In the genomic region with DNA sequence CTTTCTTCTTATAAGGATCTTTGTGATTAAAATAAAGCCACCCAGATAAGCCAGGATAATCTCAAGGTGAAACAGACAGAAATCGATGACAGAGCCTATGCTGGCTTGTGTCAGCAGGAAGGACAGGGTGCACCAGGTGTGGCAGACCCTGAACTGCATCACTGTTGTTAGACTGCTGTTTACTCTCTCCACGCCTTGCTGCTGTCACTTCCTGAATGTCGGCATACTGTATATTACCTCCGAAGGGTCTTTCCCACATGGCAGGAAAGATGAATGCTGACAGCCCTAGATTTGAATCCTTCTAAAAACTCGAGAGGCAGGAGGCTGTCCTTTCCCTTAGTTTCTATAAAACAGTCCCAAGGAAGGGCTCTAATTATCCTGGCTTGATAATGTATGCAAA, we compare ENCODE assay signal across 20 cellular contexts. TPM values are rescaled to one million over a fixed set of nuclear protein-coding genes. Genes with fewer than 3 reads are reported as not detected.
DNase-seq lines count a peak whose midpoint lies in the region; ATAC-seq and TF ChIP-seq lines count a peak whose summit lies in the region.
"Had no signal": no experiment of that assay in that cellular context is flagged by ENCODE, and none has a peak within 500 bp of the region (broad histone marks: within the 10 kb centered on the region; RNA-seq: fewer than 3 reads in every experiment).

No MANE protein-coding gene starts in this region.

- no peak overlapping the region for H2AK5ac ChIP-seq in mesendoderm (ENCODE audit: low read length)

- H3K4me3 ChIP-seq in Peyer's patch (no peak overlapping the region), mesendoderm (ENCODE audit: low read length) (no peak overlapping the region)
- H3K4me3 ChIP-seq: coronary artery, SJCRH30, spleen, thoracic aorta had no signal

- H3K36me3 ChIP-seq in Peyer's patch (no peaks in the 10 kb centered on the region), mesendoderm (ENCODE audit: control insufficient read depth, insufficient read depth, low read length) (no peaks in the 10 kb centered on the region)
- H3K36me3 ChIP-seq: SJCRH30, spleen, thoracic aorta had no signal

- no peak overlapping the region for H2BK120ac ChIP-seq in mesendoderm (ENCODE audit: low read depth, low read length)

- peaks cover 70 to 75% (median 70%) of the 10 kb centered on the region in 3 donors for H3K4me1 Mint-ChIP-seq in naive B cell

- no peak for TF ChIP-seq CTCF in Peyer's patch (IDR thresholded peaks at IDR 0.05)

- no peak overlapping the region for H2BK5ac ChIP-seq in mesendoderm (ENCODE audit: low read length)

- H3K27ac ChIP-seq in Peyer's patch (peak overlapping the region in 2 of 4 donors; percentile 40 to 75), mesendoderm (ENCODE audit: low read depth, low read length) (no peak overlapping the region)
- H3K27ac ChIP-seq: coronary artery, KMS-11, SJCRH30, thoracic aorta had no signal

- H3K27ac Mint-ChIP-seq in naive B cell, result peak overlapping the region; percentile 74 to 99 (median 94)
- no peak overlapping the region for H3K27ac Mint-ChIP-seq in activated naive CD4-positive, alpha-beta T cell treated with anti-CD3 and anti-CD28 coated beads, Interleukin-2, amount 50 U/mL, for 72 hours
- H3K27ac Mint-ChIP-seq: activated T-helper 1 cell treated with anti-CD3 and anti-CD28 coated beads, Interleukin-12 subunit alpha, Interleukin-12 subunit beta, Interleukin-2, Interleukin-4 antibody, amounts not matched to agents 30 ng/mL and 10 ng/mL and 1 ng/mL, durations not matched to agents 14 hours and 24 hours and 36 hours had no signal

- H3K9ac ChIP-seq in mesendoderm (ENCODE audit: low read length), result no peak overlapping the region
- H3K9ac ChIP-seq: KMS-11 had no signal

- peaks cover 0 to 31% (median 2%) of the 10 kb centered on the region in 4 donors for H3K4me1 ChIP-seq in Peyer's patch
- H3K4me1 ChIP-seq in mesendoderm (ENCODE audit: control insufficient read depth, low read depth, low read length), result no peaks in the 10 kb centered on the region

- no peaks in the 10 kb centered on the region for H3K79me1 ChIP-seq in mesendoderm (ENCODE audit: low read length)

- H2BK15ac ChIP-seq in mesendoderm (replicated peaks; ENCODE audit: low read depth), result no peak overlapping the region

- no peak overlapping the region for H3K56ac ChIP-seq in mesendoderm (ENCODE audit: low read length)

- ATAC-seq in naive B cell (ENCODE audit: low read depth in 2 of 2) (peak; percentile 29 to 41), HG03108 (IDR thresholded peaks at IDR 0.05; ENCODE audit: unreplicated experiment) (no peak)
- ATAC-seq in activated naive CD4-positive, alpha-beta T cell treated with anti-CD3 and anti-CD28 coated beads, Interleukin-2, amount 50 U/mL, for 72 hours, result no peak

- H3K23ac ChIP-seq in mesendoderm (ENCODE audit: low read length), result no peak overlapping the region

- H3K9me3 Mint-ChIP-seq in naive B cell, result peaks cover 0 to 1% (median 0%) of the 10 kb centered on the region in 7 donors
- H3K9me3 Mint-ChIP-seq in activated naive CD4-positive, alpha-beta T cell treated with anti-CD3 and anti-CD28 coated beads, Interleukin-2, amount 50 U/mL, for 72 hours, result no peaks in the 10 kb centered on the region
- H3K9me3 Mint-ChIP-seq: activated T-helper 1 cell treated with anti-CD3 and anti-CD28 coated beads, Interleukin-12 subunit alpha, Interleukin-12 subunit beta, Interleukin-2, Interleukin-4 antibody, amounts not matched to agents 30 ng/mL and 10 ng/mL and 1 ng/mL, durations not matched to agents 14 hours and 24 hours and 36 hours had no signal

- no CpG with 5 or more reads among the region's 5 CpGs for WGBS in mesendoderm (ENCODE audit: extremely low coverage, insufficient coverage, low lambda C conversion rate)

- no peaks in the 10 kb centered on the region for H3K36me3 Mint-ChIP-seq in naive B cell
- no peaks in the 10 kb centered on the region for H3K36me3 Mint-ChIP-seq in activated naive CD4-positive, alpha-beta T cell treated with anti-CD3 and anti-CD28 coated beads, Interleukin-2, amount 50 U/mL, for 72 hours
- H3K36me3 Mint-ChIP-seq: brain had no signal

- H3K4ac ChIP-seq in mesendoderm (ENCODE audit: low read depth, low read length), result no peak overlapping the region

- H3K79me2 ChIP-seq in mesendoderm (ENCODE audit: control insufficient read depth, insufficient read depth, low read length), result no peaks in the 10 kb centered on the region

- no peak for TF ChIP-seq POLR2A in Peyer's patch (IDR thresholded peaks at IDR 0.05)

- H3K9me3 ChIP-seq in Peyer's patch, result no peaks in the 10 kb centered on the region
- H3K9me3 ChIP-seq: SJCRH30, spleen, thoracic aorta had no signal

- DNase-seq in NCI-H2081 (lab: John Stamatoyannopoulos, UW) (peak; percentile 5 to 68), NCI-H2081 treated with DMSO at 0.1 percent for 48 hours (lab: John Stamatoyannopoulos, UW) (no peak), NCI-H146 (lab: John Stamatoyannopoulos, UW) (peak; percentile 81), Peyer's patch (peak in 2 of 3 donors; percentile 70 to 76), naive B cell (peak; percentile 54), mesendoderm (no peak)
- no peak for DNase-seq in activated naive CD4-positive, alpha-beta T cell treated with anti-CD3 and anti-CD28 coated beads, Interleukin-2, amount 50 U/mL, for 72 hours (ENCODE audit: low spot score in 2 of 2)
- DNase-seq: midbrain, NCI-H1092, NCI-H2171 treated with DMSO at 0.1 percent for 48 hours, SJCRH30, spleen had no signal

- no peak overlapping the region for H3K18ac ChIP-seq in mesendoderm (ENCODE audit: low read length)

- H4K8ac ChIP-seq in mesendoderm (ENCODE audit: low read depth, low read length), result no peak overlapping the region

- no peaks in the 10 kb centered on the region for H3K27me3 Mint-ChIP-seq in naive B cell
- H3K27me3 Mint-ChIP-seq: brain had no signal

- peak overlapping the region in 7 of 8 donors; percentile 39 to 83 (median 51) for H3K4me3 Mint-ChIP-seq in naive B cell
- H3K4me3 Mint-ChIP-seq: activated T-helper 1 cell treated with anti-CD3 and anti-CD28 coated beads, Interleukin-12 subunit alpha, Interleukin-12 subunit beta, Interleukin-2, Interleukin-4 antibody, amounts not matched to agents 30 ng/mL and 10 ng/mL and 1 ng/mL, durations not matched to agents 14 hours and 24 hours and 36 hours had no signal

- H3K27me3 ChIP-seq in Peyer's patch, result no peaks in the 10 kb centered on the region
- H3K27me3 ChIP-seq in mesendoderm (ENCODE audit: insufficient read depth, low read length, poor library complexity), result no peaks in the 10 kb centered on the region
- H3K27me3 ChIP-seq: SJCRH30 had no signal

- H4K5ac ChIP-seq in mesendoderm (ENCODE audit: low read length), result no peak overlapping the region

- H3K4me2 ChIP-seq in mesendoderm (ENCODE audit: low read length), result no peak overlapping the region
- H3K4me2 ChIP-seq: KMS-11 had no signal

RNA-seq across cellular contexts. Expression of a gene that starts 18.9 kb away (rescaled TPM):
- 1 to 10 TPM in 1 of 4 donors, not detected in 3; 1.7 TPM for total RNA-seq in Peyer's patch
- polyA plus RNA-seq in naive B cell (ENCODE audit: low read depth in 6 of 6), result 1 to 10 TPM in 1 of 6 donors, under 1 TPM in 5; 0.33 to 1.0 (median 0.47) TPM
- under 1 TPM in 1 of 2 donors, not detected in 1; 0.16 TPM for total RNA-seq in activated naive CD4-positive, alpha-beta T cell treated with anti-CD3 and anti-CD28 coated beads, Interleukin-2, amount 50 U/mL, for 72 hours
- polyA plus RNA-seq in mesendoderm (2013, experiment 1 of 2), result 0.25 TPM
- polyA plus RNA-seq in mesendoderm (2013, experiment 2 of 2), result 0.15 TPM
- total RNA-seq: H4 had no signal
- polyA plus RNA-seq: BJ had no signal

Comparison
In these comparisons a context has a peak if more than half of its experiments do, and no peak if none do; other contexts are left out.
1. DNase-seq: peak in NCI-H2081 (2 of 2), NCI-H146 (single experiment), Peyer's patch (2 of 3) and naive B cell (single experiment); none in NCI-H2081 treated with DMSO at 0.1 percent for 48 hours (single experiment), activated naive CD4-positive, alpha-beta T cell treated with anti-CD3 and anti-CD28 coated beads, Interleukin-2, amount 50 U/mL, for 72 hours (0 of 2) and mesendoderm (single experiment).
2. ATAC-seq: peak in naive B cell (2 of 2); none in activated naive CD4-positive, alpha-beta T cell treated with anti-CD3 and anti-CD28 coated beads, Interleukin-2, amount 50 U/mL, for 72 hours (0 of 2) and HG03108 (single experiment).
3. H3K27ac Mint-ChIP-seq: peak in naive B cell (6 of 6); none in activated naive CD4-positive, alpha-beta T cell treated with anti-CD3 and anti-CD28 coated beads, Interleukin-2, amount 50 U/mL, for 72 hours (0 of 2).